Comparison of ENCODE assay signal across 35 cellular contexts in genomic region chr7:82397846-82398245, GRCh38. TPM values are rescaled to one million over a fixed set of nuclear protein-coding genes. Genes with fewer than 3 reads are reported as not detected.
"Had no signal": no experiment of that assay in that cellular context is flagged by ENCODE, and none has a peak within 500 bp of the region (broad histone marks: within the 10 kb centered on the region; RNA-seq: fewer than 3 reads in every experiment).

No MANE protein-coding gene starts in this region.

- H3K4me2 ChIP-seq: KMS-11 had no signal

- H3K27me3 ChIP-seq: brain microvascular endothelial cell, Peyer's patch had no signal

- ATAC-seq: activated CD8-positive, alpha-beta memory T cell treated with anti-CD3 and anti-CD28 coated beads, Interleukin-2, amount 10 ng/mL, durations not matched to agents 7 days and 5 days; activated naive CD8-positive, alpha-beta T cell treated with anti-CD3 and anti-CD28 coated beads, Interleukin-2, amount 50 U/mL, for 24 hours; PC-3 had no signal

- H3K9ac ChIP-seq: KMS-11 had no signal

- H3K4me1 ChIP-seq: Peyer's patch had no signal

- H3K4me3 ChIP-seq: Peyer's patch had no signal

- H3K27ac ChIP-seq: brain microvascular endothelial cell, KMS-11, Peyer's patch, VCaP had no signal

- DNase-seq: activated B cell treated with CpG ODN at 0.5 μM for 24 hours; activated CD4-positive, alpha-beta memory T cell treated with anti-CD3 and anti-CD28 coated beads, Interleukin-2, amount 10 ng/mL, durations not matched to agents 7 days and 5 days; activated CD4-positive, alpha-beta T cell treated with anti-CD3 and anti-CD28 coated beads for 48 hours; activated CD4-positive, CD25-positive, alpha-beta regulatory T cell treated with anti-CD3 and anti-CD28 coated beads, Interleukin-2, amount 50 U/mL, for 72 hours; activated CD8-positive, alpha-beta memory T cell treated with anti-CD3 and anti-CD28 coated beads for 24 hours; activated CD8-positive, alpha-beta memory T cell treated with anti-CD3 and anti-CD28 coated beads, Interleukin-2, amount 10 ng/mL, durations not matched to agents 7 days and 5 days; activated CD8-positive, alpha-beta memory T cell treated with anti-CD3 and anti-CD28 coated beads, Interleukin-2, amount 50 U/mL, for 48 hours; activated effector memory CD4-positive, alpha-beta T cell treated with Interleukin-2 at 50 U/mL for 16 hours; activated naive CD4-positive, alpha-beta T cell treated with anti-CD3 and anti-CD28 coated beads, Interleukin-2, amount 10 ng/mL, durations not matched to agents 7 days and 5 days; activated naive CD8-positive, alpha-beta T cell treated with anti-CD3 and anti-CD28 coated beads, Interleukin-2, amount 50 U/mL, for 24 hours; activated T-cell treated with anti-CD3 and anti-CD28 coated beads, Interleukin-2, amount 50 U/mL, for 48 hours; anterior cingulate cortex; brain microvascular endothelial cell; MM.1S; MV-4-11; NCI-H1092; NCI-H1436 treated with DMSO at 0.1 percent for 48 hours; NCI-H1694 treated with DMSO at 0.1 percent for 48 hours; NCI-H2029; NCI-H2107; NCI-H2171; NCI-H510A; NCI-H526; NCI-H748 treated with DMSO at 0.1 percent for 48 hours; NK-92 treated with Interleukin-12 subunit alpha and Interleukin-12 subunit beta, amount 100 ng/mL, for 24 hours; PC-3; Peyer's patch; RPMI8226; SIG-M5; SW 1271; T-helper 1 cell; T-helper 2 cell; T-helper 9 cell had no signal

- H3K36me3 ChIP-seq: brain microvascular endothelial cell, Peyer's patch had no signal

- H3K9me3 ChIP-seq: Peyer's patch had no signal

RNA-seq across cellular contexts. Expression of gene CACNA2D1, which starts 45.7 kb away (rescaled TPM):
- total RNA-seq: activated B cell treated with CpG ODN at 0.5 μM for 24 hours; activated CD4-positive, alpha-beta memory T cell treated with anti-CD3 and anti-CD28 coated beads, Interleukin-2, amount 10 ng/mL, durations not matched to agents 7 days and 5 days had no signal
